In the genomic region with DNA sequence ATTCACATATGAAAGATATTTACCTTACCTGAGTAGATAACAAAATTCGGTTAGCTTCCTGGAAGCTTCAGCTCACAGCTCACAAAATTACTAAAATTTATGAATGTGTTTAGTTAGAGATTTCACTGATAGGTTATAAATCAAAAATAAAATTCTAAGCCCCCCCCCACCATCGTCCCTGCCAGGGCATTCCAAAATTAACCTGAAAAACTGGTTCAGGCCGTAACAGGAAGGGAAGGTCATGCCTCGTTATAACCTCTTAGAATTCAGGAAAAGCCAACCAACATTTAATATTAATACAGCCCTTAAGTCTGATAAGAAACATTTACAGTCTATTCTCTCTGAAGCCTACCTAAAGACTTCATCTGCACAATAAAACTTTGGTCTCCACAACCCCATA, we compare ENCODE assay signal across 22 cellular contexts.
"Had no signal": no experiment of that assay in that cellular context is flagged by ENCODE, and none has a peak within 500 bp of the region (broad histone marks: within the 10 kb centered on the region; RNA-seq: fewer than 3 reads in every experiment).

No MANE protein-coding gene starts in this region.

- DNase-seq: activated CD4-positive, alpha-beta memory T cell treated with anti-CD3 and anti-CD28 coated beads for 36 hours; activated CD4-positive, alpha-beta T cell treated with anti-CD3 and anti-CD28 coated beads for 36 hours; activated naive CD4-positive, alpha-beta T cell; activated T-cell treated with anti-CD3 and anti-CD28 coated beads for 4 hours; brain microvascular endothelial cell; gastrocnemius medialis; head of caudate nucleus; left ventricle myocardium superior; ovary; sigmoid colon; stimulated activated CD4-positive, alpha-beta T cell treated with anti-CD3 and anti-CD28 coated beads, Interleukin-4, amount 100 ng/mL, for 4 hours; stimulated activated naive CD4-positive, alpha-beta T cell; tibial artery; uterus had no signal

- H3K4me3 ChIP-seq: coronary artery, gastrocnemius medialis, ovary, sigmoid colon, tibial artery, uterus had no signal

- H3K36me3 ChIP-seq: ovary, uterus had no signal

- H3K27ac Mint-ChIP-seq: activated CD4-positive, alpha-beta memory T cell treated with anti-CD3 and anti-CD28 coated beads for 36 hours; activated CD4-positive, alpha-beta T cell treated with anti-CD3 and anti-CD28 coated beads for 36 hours; activated T-helper 17 cell treated with anti-CD3 and anti-CD28 coated beads, Interleukin-2, amount 50 U/mL, for 72 hours; memory B cell; WTC11 had no signal

- H3K4me1 ChIP-seq: gastrocnemius medialis, sigmoid colon, tibial artery, uterus had no signal

- H3K27ac ChIP-seq: brain microvascular endothelial cell, coronary artery, gastrocnemius medialis, ovary, sigmoid colon, tibial artery, uterus had no signal

- H3K27me3 ChIP-seq: brain microvascular endothelial cell, gastrocnemius medialis, ovary, sigmoid colon, tibial artery, uterus had no signal

- H3K4me1 Mint-ChIP-seq: memory B cell had no signal

- H3K27me3 Mint-ChIP-seq: activated CD4-positive, alpha-beta memory T cell treated with anti-CD3 and anti-CD28 coated beads for 36 hours; activated CD4-positive, alpha-beta T cell treated with anti-CD3 and anti-CD28 coated beads for 36 hours; activated T-helper 17 cell treated with anti-CD3 and anti-CD28 coated beads, Interleukin-2, amount 50 U/mL, for 72 hours; central memory CD8-positive, alpha-beta T cell; memory B cell had no signal

- ATAC-seq: activated CD4-positive, alpha-beta T cell treated with anti-CD3 and anti-CD28 coated beads for 36 hours; activated T-helper 17 cell treated with anti-CD3 and anti-CD28 coated beads, Interleukin-2, amount 50 U/mL, for 72 hours; esophagus mucosa; gastrocnemius medialis; left ventricle myocardium superior; WTC11 had no signal

- H3K9me3 ChIP-seq: gastrocnemius medialis, ovary, sigmoid colon, tibial artery, uterus had no signal

- H3K9me3 Mint-ChIP-seq: activated CD4-positive, alpha-beta memory T cell treated with anti-CD3 and anti-CD28 coated beads for 36 hours; activated T-helper 17 cell treated with anti-CD3 and anti-CD28 coated beads, Interleukin-2, amount 50 U/mL, for 72 hours; central memory CD8-positive, alpha-beta T cell; memory B cell; neural crest cell; T-helper 2 cell treated with Interferon-gamma antibody and Interleukin-4, amounts not matched to agents 5 μg/mL and 100 μg/mL, for 36 hours; WTC11 had no signal

- H3K4me3 Mint-ChIP-seq: activated CD4-positive, alpha-beta memory T cell treated with anti-CD3 and anti-CD28 coated beads for 36 hours; activated CD4-positive, alpha-beta T cell treated with anti-CD3 and anti-CD28 coated beads for 36 hours; activated T-helper 17 cell treated with anti-CD3 and anti-CD28 coated beads, Interleukin-2, amount 50 U/mL, for 72 hours; central memory CD8-positive, alpha-beta T cell; memory B cell; neural crest cell; T-helper 2 cell treated with Interferon-gamma antibody and Interleukin-4, amounts not matched to agents 5 μg/mL and 100 μg/mL, for 36 hours; WTC11 had no signal
